ENCODE assay signal across 28 cellular contexts in the genomic region with DNA sequence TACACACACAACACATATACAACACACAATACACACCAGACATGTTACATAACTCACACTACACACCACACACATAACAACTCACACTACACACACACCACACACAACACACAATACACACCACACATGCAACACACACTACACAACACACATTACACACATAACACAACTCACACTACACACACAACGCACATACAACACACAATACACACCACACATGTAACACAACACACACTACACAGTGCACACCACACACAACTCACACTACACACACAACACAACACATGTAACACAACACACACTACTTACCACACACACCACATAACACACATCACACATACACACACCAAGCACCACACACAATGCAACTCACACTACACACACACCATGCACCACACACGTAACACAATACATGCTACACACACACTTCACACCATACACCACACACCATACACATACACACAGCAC.
"Had no signal": no experiment of that assay in that cellular context is flagged by ENCODE, and none has a peak within 500 bp of the region (broad histone marks: within the 10 kb centered on the region; RNA-seq: fewer than 3 reads in every experiment).

No MANE protein-coding gene starts in this region.

- FAIRE-seq: kidney had no signal

- H3K9me3 ChIP-seq: psoas muscle, right atrium auricular region, suprapubic skin, tibial artery had no signal

- H3K27ac ChIP-seq: parathyroid adenoma, psoas muscle, right atrium auricular region, suprapubic skin, tibial artery had no signal

- H2AFZ ChIP-seq: parathyroid adenoma had no signal

- H3K4me1 ChIP-seq: parathyroid adenoma, psoas muscle, right atrium auricular region, suprapubic skin had no signal

- H3K4me3 ChIP-seq: psoas muscle, right atrium auricular region, suprapubic skin, tibial artery had no signal

- DNase-seq: activated CD4-positive, alpha-beta T cell treated with anti-CD3 and anti-CD28 coated beads for 1 hour; activated CD4-positive, alpha-beta T cell treated with anti-CD3 and anti-CD28 coated beads, Interleukin-2, amount 50 U/mL, for 1 hour; activated CD8-positive, alpha-beta T cell treated with anti-CD3 and anti-CD28 coated beads for 36 hours; activated gamma-delta T cell treated with Interleukin-2 at 50 U/mL for 16 hours; activated naive CD4-positive, alpha-beta T cell treated with anti-CD3 and anti-CD28 coated beads, Interleukin-2, amount 50 U/mL, for 16 hours; activated T-cell treated with anti-CD3 and anti-CD28 coated beads, Interleukin-2, amount 50 U/mL, for 4 hours; amygdala; central memory CD4-positive, alpha-beta T cell; endodermal cell; foreskin fibroblast; head of caudate nucleus; hippocampal formation; kidney; left colon; naive thymus-derived CD8-positive, alpha-beta T cell; occipital lobe; psoas muscle; stimulated activated CD4-positive, alpha-beta T cell treated with anti-CD3 and anti-CD28 coated beads, Interleukin-15, amount 100 ng/mL, for 24 hours; stimulated activated CD4-positive, alpha-beta T cell treated with anti-CD3 and anti-CD28 coated beads, Interleukin-2, amount 100 ng/mL, for 24 hours; stimulated activated naive B cell treated with anti-CD40 and anti-IgM and Interleukin-4, amounts not matched to agents 10 μg/mL and 1 μg/mL and 100 μg/mL, for 72 hours; T-helper 9 cell; tibial artery; WERI-Rb-1 had no signal

- H3K27me3 ChIP-seq: right atrium auricular region, suprapubic skin, tibial artery had no signal

- ATAC-seq: activated CD8-positive, alpha-beta T cell treated with anti-CD3 and anti-CD28 coated beads for 36 hours; activated T-cell treated with anti-CD3 and anti-CD28 coated beads, Interleukin-2, amount 50 U/mL, for 4 hours; activated T-helper 17 cell treated with anti-CD3 and anti-CD28 coated beads, Interleukin-2, amount 50 U/mL, for 72 hours; esophagus mucosa; left colon; naive thymus-derived CD8-positive, alpha-beta T cell; psoas muscle; stimulated activated naive B cell treated with anti-CD40 and anti-IgM and Interleukin-4, amounts not matched to agents 10 μg/mL and 1 μg/mL and 100 μg/mL, for 72 hours had no signal

- H3K9ac ChIP-seq: parathyroid adenoma had no signal

- H3K36me3 ChIP-seq: right atrium auricular region, suprapubic skin, tibial artery, WERI-Rb-1 had no signal

- H3K79me2 ChIP-seq: parathyroid adenoma had no signal
